8 cellular contexts compared by ENCODE assay signal in the genomic region with DNA sequence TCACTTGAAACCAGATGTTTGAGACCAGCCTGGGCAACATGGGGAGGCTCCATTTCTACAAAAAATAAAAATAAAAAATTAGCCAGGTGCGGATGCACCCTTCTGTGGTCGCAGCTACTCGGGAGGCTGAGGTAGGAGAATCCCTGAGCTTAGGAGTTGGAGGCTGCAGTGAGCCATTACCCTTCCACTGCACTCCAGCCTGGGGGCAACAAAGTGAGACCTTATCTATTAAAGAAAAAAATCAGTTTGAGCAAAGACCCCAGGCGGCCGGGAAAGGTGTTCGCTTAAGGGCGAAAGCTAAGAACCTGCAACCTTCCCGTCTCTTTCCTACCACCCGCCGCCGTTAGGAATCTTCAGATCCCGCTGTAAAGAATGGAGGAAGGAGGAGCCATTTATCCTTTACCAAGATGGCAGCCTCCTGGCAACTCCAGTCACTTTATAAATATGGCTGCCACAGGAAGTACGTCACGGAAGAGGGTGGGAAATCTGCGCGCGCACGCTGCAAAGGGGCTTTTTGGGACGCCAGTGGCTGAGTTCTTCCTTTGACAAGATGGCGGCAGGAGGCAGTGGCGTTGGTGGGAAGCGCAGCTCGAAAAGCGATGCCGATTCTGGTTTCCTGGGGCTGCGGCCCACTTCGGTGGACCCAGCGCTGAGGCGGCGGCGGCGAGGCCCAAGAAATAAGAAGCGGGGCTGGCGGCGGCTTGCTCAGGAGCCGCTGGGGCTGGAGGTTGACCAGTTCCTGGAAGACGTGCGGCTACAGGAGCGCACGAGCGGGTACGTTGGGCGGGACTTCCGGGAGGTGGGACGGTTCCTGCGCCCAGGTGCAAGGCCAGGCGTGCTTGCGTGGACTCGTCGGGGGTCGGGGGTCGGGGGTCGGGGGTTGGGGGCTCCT. TPM values are rescaled to one million over a fixed set of nuclear protein-coding genes. Genes with fewer than 3 reads are reported as not detected.
DNase-seq lines count a peak whose midpoint lies in the region; ATAC-seq and TF ChIP-seq lines count a peak whose summit lies in the region.

NOP53 (plus strand) TSS at position 537 of the 892 bp plus-strand sequence; CDS start at position 551, 14 bp downstream.

- WGBS in ectodermal cell, 2 experiments, result 4 to 6% methylated on average over 53 of the region's 53 CpGs

- H3K4me1 ChIP-seq in CD4-positive, CD25-positive, alpha-beta regulatory T cell (ENCODE audit: control insufficient read depth, insufficient read depth, low read length, poor library complexity, severe bottlenecking), result peaks cover 49% of the 10 kb centered on the region
- H3K4me1 ChIP-seq in ectodermal cell (ENCODE audit: control insufficient read depth, insufficient read depth, low read length) (peaks cover 5% of the 10 kb centered on the region), lower lobe of right lung (peaks cover 42% of the 10 kb centered on the region)

- H3K27ac ChIP-seq in CD4-positive, CD25-positive, alpha-beta regulatory T cell (ENCODE audit: insufficient read depth, low read length, poor library complexity, severe bottlenecking), result peak within 1 kb of the TSS; percentile 98
- H3K27ac ChIP-seq in ectodermal cell (ENCODE audit: insufficient read depth, low read depth, low read length, poor library complexity, severe bottlenecking), result peak within 1 kb of the TSS; percentile 79
- peak within 1 kb of the TSS; percentile 96 for H3K27ac ChIP-seq in lower lobe of right lung

- peak; percentile 92 to 98 (median 97) for DNase-seq in CD4-positive, CD25-positive, alpha-beta regulatory T cell
- peak; percentile 87 for DNase-seq in HS-5 (ENCODE audit: low read depth)
- DNase-seq in NK-92 (lab: John Stamatoyannopoulos, UW; ENCODE audit: unreplicated experiment), result peak; percentile 68
- DNase-seq in activated CD8-positive, alpha-beta T cell treated with anti-CD3 and anti-CD28 coated beads, Interleukin-2, amount 10 ng/mL, durations not matched to agents 7 days and 5 days, result peak; percentile 97
- peak; percentile 95 for DNase-seq in lower lobe of right lung
- DNase-seq in stimulated activated CD4-positive, alpha-beta T cell treated with anti-CD3 and anti-CD28 coated beads, TNF-alpha, amount 100 ng/mL, for 1 hour (ENCODE audit: low read depth in 3 of 3, low spot score in 1 of 3), result peak; percentile 95 to 96 (median 95)

- CTCF ChIA-PET in activated CD8-positive, alpha-beta T cell treated with anti-CD3 and anti-CD28 coated beads, Interleukin-2, amount 10 ng/mL, durations not matched to agents 7 days and 5 days (lab: Charles Lee), result interaction anchor here (1.0 to 3.9 kb wide), 9 partner anchors 20 to 646 kb away, joined by 3 to 64 read pairs (median 3); partner anchors contain the start of genes EHD2 and KDELR1

- peak; percentile 79 for ATAC-seq in CD4-positive, CD25-positive, alpha-beta regulatory T cell (ENCODE audit: low read depth in 2 of 2)
- ATAC-seq in GM19463 (IDR thresholded peaks at IDR 0.05; ENCODE audit: unreplicated experiment) (peak; percentile 69), lower lobe of right lung (peak; percentile 78 to 79)
- ATAC-seq in activated CD8-positive, alpha-beta T cell treated with anti-CD3 and anti-CD28 coated beads, Interleukin-2, amount 10 ng/mL, durations not matched to agents 7 days and 5 days, result peak; percentile 78

- peak within 1 kb of the TSS; percentile 100 for H3K27ac Mint-ChIP-seq in CD4-positive, CD25-positive, alpha-beta regulatory T cell
- peak within 1 kb of the TSS; percentile 99 for H3K27ac Mint-ChIP-seq in activated CD8-positive, alpha-beta T cell treated with anti-CD3 and anti-CD28 coated beads, Interleukin-2, amount 10 ng/mL, durations not matched to agents 7 days and 5 days

- no peak for TF ChIP-seq CTCF in lower lobe of right lung (IDR thresholded peaks at IDR 0.05)

- peak within 1 kb of the TSS; percentile 95 to 100 (median 96) for H3K4me3 Mint-ChIP-seq in CD4-positive, CD25-positive, alpha-beta regulatory T cell
- peak within 1 kb of the TSS; percentile 99 for H3K4me3 Mint-ChIP-seq in activated CD8-positive, alpha-beta T cell treated with anti-CD3 and anti-CD28 coated beads, Interleukin-2, amount 10 ng/mL, durations not matched to agents 7 days and 5 days

- H3K4me1 Mint-ChIP-seq in CD4-positive, CD25-positive, alpha-beta regulatory T cell, result peaks cover 5 to 46% (median 26%) of the 10 kb centered on the region in 4 donors
- peaks cover 54% of the 10 kb centered on the region for H3K4me1 Mint-ChIP-seq in activated CD8-positive, alpha-beta T cell treated with anti-CD3 and anti-CD28 coated beads, Interleukin-2, amount 10 ng/mL, durations not matched to agents 7 days and 5 days (ENCODE audit: low read depth)

- no peaks in the 10 kb centered on the region for H3K9me3 ChIP-seq in CD4-positive, CD25-positive, alpha-beta regulatory T cell (ENCODE audit: control insufficient read depth in 2 of 2, low read length in 2 of 2)
- H3K9me3 ChIP-seq in ectodermal cell (ENCODE audit: control insufficient read depth, low read length) (no peaks in the 10 kb centered on the region), lower lobe of right lung (no peaks in the 10 kb centered on the region)

- H3K27me3 Mint-ChIP-seq in CD4-positive, CD25-positive, alpha-beta regulatory T cell, result no peaks in the 10 kb centered on the region
- H3K27me3 Mint-ChIP-seq in activated CD8-positive, alpha-beta T cell treated with anti-CD3 and anti-CD28 coated beads, Interleukin-2, amount 10 ng/mL, durations not matched to agents 7 days and 5 days (ENCODE audit: low read depth), result no peaks in the 10 kb centered on the region

- H3K4me3 ChIP-seq in CD4-positive, CD25-positive, alpha-beta regulatory T cell (ENCODE audit: low read depth, low read length), result peak within 1 kb of the TSS; percentile 82
- H3K4me3 ChIP-seq in ectodermal cell (ENCODE audit: insufficient read depth, low read depth, low read length) (peak within 1 kb of the TSS; percentile 95), lower lobe of right lung (peak within 1 kb of the TSS; percentile 77)

- H3K36me3 Mint-ChIP-seq in CD4-positive, CD25-positive, alpha-beta regulatory T cell, result peaks cover 9% of the 10 kb centered on the region
- H3K36me3 Mint-ChIP-seq in activated CD8-positive, alpha-beta T cell treated with anti-CD3 and anti-CD28 coated beads, Interleukin-2, amount 10 ng/mL, durations not matched to agents 7 days and 5 days (ENCODE audit: low read depth), result peaks cover 29% of the 10 kb centered on the region

- intact Hi-C loops in lower lobe of right lung (cut with DNase I), result no loop called here

- H3K9me3 Mint-ChIP-seq in CD4-positive, CD25-positive, alpha-beta regulatory T cell, result no peaks in the 10 kb centered on the region
- peaks cover 5% of the 10 kb centered on the region for H3K9me3 Mint-ChIP-seq in activated CD8-positive, alpha-beta T cell treated with anti-CD3 and anti-CD28 coated beads, Interleukin-2, amount 10 ng/mL, durations not matched to agents 7 days and 5 days (ENCODE audit: insufficient read depth)

- peaks cover 33% of the 10 kb centered on the region for H3K36me3 ChIP-seq in CD4-positive, CD25-positive, alpha-beta regulatory T cell (ENCODE audit: control insufficient read depth, insufficient read depth, low read length)
- peaks cover 14% of the 10 kb centered on the region for H3K36me3 ChIP-seq in ectodermal cell (ENCODE audit: control insufficient read depth, insufficient read depth, low read length)
- peaks cover 60% of the 10 kb centered on the region for H3K36me3 ChIP-seq in lower lobe of right lung

- POLR2A ChIA-PET in activated CD8-positive, alpha-beta T cell treated with anti-CD3 and anti-CD28 coated beads, Interleukin-2, amount 10 ng/mL, durations not matched to agents 7 days and 5 days (lab: Charles Lee), result interaction anchor here (0.6 to 1.3 kb wide), 5 partner anchors 11 to 134 kb away, joined by 3 to 4 read pairs (median 3); partner anchors contain the start of gene EHD2

- H3K27me3 ChIP-seq in CD4-positive, CD25-positive, alpha-beta regulatory T cell (ENCODE audit: control insufficient read depth, insufficient read depth, low read length), result no peaks in the 10 kb centered on the region
- no peaks in the 10 kb centered on the region for H3K27me3 ChIP-seq in ectodermal cell (ENCODE audit: control insufficient read depth, insufficient read depth, low read length, poor library complexity, severe bottlenecking)
- H3K27me3 ChIP-seq in lower lobe of right lung (ENCODE audit: low read depth), result no peaks in the 10 kb centered on the region

RNA-seq across cellular contexts. Expression of gene NOP53, which starts in this region (rescaled TPM):
- total RNA-seq in CD4-positive, CD25-positive, alpha-beta regulatory T cell, result 701 TPM
- polyA plus RNA-seq in CD4-positive, CD25-positive, alpha-beta regulatory T cell, result 100 to 1,000 TPM; 168 to 353 (median 217) TPM
- total RNA-seq in activated CD8-positive, alpha-beta T cell treated with anti-CD3 and anti-CD28 coated beads, Interleukin-2, amount 10 ng/mL, durations not matched to agents 7 days and 5 days, result 100 to 1,000 TPM; 244 to 272 TPM
- polyA plus RNA-seq in ectodermal cell (2013, experiment 1 of 4), result 339 TPM
- 348 TPM for polyA plus RNA-seq in ectodermal cell (2013, experiment 2 of 4)
- 331 TPM for polyA plus RNA-seq in ectodermal cell (2013, experiment 3 of 4)
- 363 TPM for polyA plus RNA-seq in ectodermal cell (2013, experiment 4 of 4)
- total RNA-seq in lower lobe of right lung, result 282 TPM

Comparison
In these comparisons a context has a peak if more than half of its experiments do, and no peak if none do; other contexts are left out.
1. Peak in every context shown above with its lines: DNase-seq, ATAC-seq, H3K4me3 ChIP-seq and H3K27ac ChIP-seq.